Comparison of ENCODE assay signal across 12 cellular contexts in the genomic region with DNA sequence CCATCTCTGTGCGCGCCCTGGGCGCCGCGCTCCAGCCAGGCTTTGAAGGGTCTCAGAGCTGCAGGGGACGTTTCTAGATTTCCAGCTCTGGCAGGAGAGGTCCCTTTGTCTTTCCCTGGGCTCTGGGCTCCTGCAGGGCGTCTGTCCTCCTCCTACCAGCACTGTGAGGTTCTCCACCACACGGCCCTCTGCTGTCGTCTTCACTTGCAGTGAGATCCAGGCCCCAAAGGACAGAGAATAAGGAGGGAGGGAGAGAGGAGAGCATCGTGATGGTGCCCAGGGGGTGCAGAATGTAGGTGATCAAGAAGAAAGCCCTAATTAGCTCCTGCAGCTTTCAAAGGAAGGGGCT. TPM values are rescaled to one million over a fixed set of nuclear protein-coding genes. Genes with fewer than 3 reads are reported as not detected.
DNase-seq lines count a peak whose midpoint lies in the region; ATAC-seq, FAIRE-seq and TF ChIP-seq lines count a peak whose summit lies in the region.
"Had no signal": no experiment of that assay in that cellular context is flagged by ENCODE, and none has a peak within 500 bp of the region (broad histone marks: within the 10 kb centered on the region; RNA-seq: fewer than 3 reads in every experiment).

No MANE protein-coding gene starts in this region.

- H3K4me3 ChIP-seq in CD8-positive, alpha-beta T cell (ENCODE audit: low read depth, low read length), result peak overlapping the region; percentile 23
- H3K4me3 ChIP-seq in psoas muscle, result peak overlapping the region; percentile 22

- H3K27ac ChIP-seq in CD8-positive, alpha-beta T cell (ENCODE audit: low read depth, low read length), result no peak overlapping the region
- H3K27ac ChIP-seq in KOPT-K1 (ENCODE audit: low read depth, low read length, poor library complexity, severe bottlenecking) (peak overlapping the region; percentile 11), psoas muscle (no peak overlapping the region)

- no peak overlapping the region for H3K27ac Mint-ChIP-seq in CD8-positive, alpha-beta T cell
- H3K27ac Mint-ChIP-seq in central memory CD8-positive, alpha-beta T cell (ENCODE audit: low read depth), result no peak overlapping the region
- no peak overlapping the region for H3K27ac Mint-ChIP-seq in activated CD4-positive, alpha-beta T cell treated with anti-CD3 and anti-CD28 coated beads for 36 hours

- H3K27me3 ChIP-seq in CD8-positive, alpha-beta T cell (ENCODE audit: insufficient read depth, low read length), result no peaks in the 10 kb centered on the region
- H3K27me3 ChIP-seq in psoas muscle (ENCODE audit: insufficient read depth in 3 of 3, low read length in 2 of 3), result no peaks in the 10 kb centered on the region

- peaks cover 40% of the 10 kb centered on the region for H3K4me1 Mint-ChIP-seq in CD8-positive, alpha-beta T cell (ENCODE audit: low read depth)
- H3K4me1 Mint-ChIP-seq in central memory CD8-positive, alpha-beta T cell, result peaks cover 32% of the 10 kb centered on the region
- H3K4me1 Mint-ChIP-seq in activated CD4-positive, alpha-beta T cell treated with anti-CD3 and anti-CD28 coated beads for 36 hours, result peaks cover 26% of the 10 kb centered on the region

- intact Hi-C loops in CD8-positive, alpha-beta T cell (cut with DNase I, micrococcal nuclease), result loop anchor here in 1 of 2 experiments (10.0 kb wide), 1 partner anchor 380 kb away; the partner anchor contains the start of gene ATAD3A
- intact Hi-C loops in psoas muscle (cut with DNase I), result no loop called here
- intact Hi-C loops in activated CD4-positive, alpha-beta T cell treated with anti-CD3 and anti-CD28 coated beads for 36 hours (cut with DNase I, micrococcal nuclease), result no loop called here

- H3K36me3 ChIP-seq in CD8-positive, alpha-beta T cell (ENCODE audit: insufficient read depth, low read length), result no peaks in the 10 kb centered on the region
- H3K36me3 ChIP-seq in KOPT-K1 (ENCODE audit: insufficient read depth, low read length) (no peaks in the 10 kb centered on the region), psoas muscle (ENCODE audit: insufficient read depth in 1 of 2, low read depth in 1 of 2) (no peaks in the 10 kb centered on the region)

- no peak for ATAC-seq in CD8-positive, alpha-beta T cell
- ATAC-seq in central memory CD8-positive, alpha-beta T cell (replicated peaks; ENCODE audit: extremely low read depth, poor library complexity, severe bottlenecking), result no peak
- ATAC-seq in psoas muscle (no peak), GM19324 (IDR thresholded peaks at IDR 0.05; ENCODE audit: low FRiP score, unreplicated experiment) (no peak)
- ATAC-seq in activated CD4-positive, alpha-beta T cell treated with anti-CD3 and anti-CD28 coated beads for 36 hours, result no peak

- no peaks in the 10 kb centered on the region for H3K9me3 Mint-ChIP-seq in CD8-positive, alpha-beta T cell
- no peaks in the 10 kb centered on the region for H3K9me3 Mint-ChIP-seq in central memory CD8-positive, alpha-beta T cell
- no peaks in the 10 kb centered on the region for H3K9me3 Mint-ChIP-seq in activated CD4-positive, alpha-beta T cell treated with anti-CD3 and anti-CD28 coated beads for 36 hours (ENCODE audit: low read depth)

- DNase-seq in CD8-positive, alpha-beta T cell, result no peak
- no peak for DNase-seq in central memory CD8-positive, alpha-beta T cell (ENCODE audit: low spot score in 2 of 2)
- DNase-seq in psoas muscle, result no peak
- no peak for DNase-seq in activated CD4-positive, alpha-beta T cell treated with anti-CD3 and anti-CD28 coated beads for 36 hours
- no peak for DNase-seq in urothelium cell line (ENCODE audit: low spot score)
- DNase-seq in GDM1 (lab: John Stamatoyannopoulos, UW), result no peak
- DNase-seq: activated CD4-positive, alpha-beta T cell treated with anti-CD3 and anti-CD28 coated beads, Interleukin-2, amount 50 U/mL, for 48 hours; NCI-H2171 had no signal

- FAIRE-seq in urothelium cell line (lab: Jason Lieb, UNC), result no peak

- peaks cover 5% of the 10 kb centered on the region for H3K36me3 Mint-ChIP-seq in CD8-positive, alpha-beta T cell
- peaks cover 10% of the 10 kb centered on the region for H3K36me3 Mint-ChIP-seq in central memory CD8-positive, alpha-beta T cell (ENCODE audit: insufficient read depth)
- H3K36me3 Mint-ChIP-seq in activated CD4-positive, alpha-beta T cell treated with anti-CD3 and anti-CD28 coated beads for 36 hours (ENCODE audit: low read depth), result peaks cover 8% of the 10 kb centered on the region

- H3K27me3 Mint-ChIP-seq in CD8-positive, alpha-beta T cell (ENCODE audit: low read depth), result peaks cover 2% of the 10 kb centered on the region
- H3K27me3 Mint-ChIP-seq in central memory CD8-positive, alpha-beta T cell, result peaks cover 14% of the 10 kb centered on the region
- H3K27me3 Mint-ChIP-seq in activated CD4-positive, alpha-beta T cell treated with anti-CD3 and anti-CD28 coated beads for 36 hours, result no peaks in the 10 kb centered on the region

- TF ChIP-seq CTCF in CD8-positive, alpha-beta T cell (IDR thresholded peaks at IDR 0.05), result no peak
- no peak for TF ChIP-seq CTCF in psoas muscle (IDR thresholded peaks at IDR 0.05)

- H3K4me1 ChIP-seq in CD8-positive, alpha-beta T cell (ENCODE audit: insufficient read depth, low read length), result peaks cover 52% of the 10 kb centered on the region
- H3K4me1 ChIP-seq in psoas muscle, result peaks cover 21% of the 10 kb centered on the region

- peak overlapping the region; percentile 47 for H3K4me3 Mint-ChIP-seq in CD8-positive, alpha-beta T cell
- peak overlapping the region; percentile 43 for H3K4me3 Mint-ChIP-seq in central memory CD8-positive, alpha-beta T cell
- no peak overlapping the region for H3K4me3 Mint-ChIP-seq in activated CD4-positive, alpha-beta T cell treated with anti-CD3 and anti-CD28 coated beads for 36 hours

- no peaks in the 10 kb centered on the region for H3K9me3 ChIP-seq in CD8-positive, alpha-beta T cell (ENCODE audit: low read length)
- no peaks in the 10 kb centered on the region for H3K9me3 ChIP-seq in KOPT-K1 (ENCODE audit: insufficient read depth, low read length, poor library complexity, severe bottlenecking)
- no peaks in the 10 kb centered on the region for H3K9me3 ChIP-seq in psoas muscle

- WGBS in psoas muscle, 3 donors, result 31 to 46% (median 34%) methylated on average over 10 of the region's 10 CpGs

- POLR2A ChIA-PET in CD8-positive, alpha-beta T cell (lab: Charles Lee), result interaction anchor here (0.7 to 2.2 kb wide), 3 partner anchors 9 to 496 kb away, joined by 3 to 8 read pairs (median 5); partner anchors contain the start of gene CCNL2
- POLR2A ChIA-PET in activated CD4-positive, alpha-beta T cell treated with anti-CD3 and anti-CD28 coated beads for 36 hours (lab: Charles Lee), result no interaction called here

- CTCF ChIA-PET in CD8-positive, alpha-beta T cell (lab: Charles Lee), result interaction anchor here (2.9 to 3.0 kb wide), 2 partner anchors 11 to 14 kb away, joined by 17 to 21 read pairs; no protein-coding TSS in a partner anchor
- CTCF ChIA-PET in activated CD4-positive, alpha-beta T cell treated with anti-CD3 and anti-CD28 coated beads for 36 hours (lab: Charles Lee), result interaction anchor here (0.6 to 1.9 kb wide), 3 partner anchors 9 to 14 kb away, joined by 3 to 7 read pairs (median 5); no protein-coding TSS in a partner anchor

RNA-seq across cellular contexts. Expression of gene GNB1, which starts 4.1 kb away (rescaled TPM):
- 100 to 1,000 TPM; 145 to 147 TPM for total RNA-seq in CD8-positive, alpha-beta T cell
- total RNA-seq in psoas muscle, result 10 to 100 TPM; 68.0 to 90.3 (median 75.9) TPM
- 100 to 1,000 TPM in 1 of 3 donors, 10 to 100 TPM in 2; 32.3 to 100 (median 58.4) TPM for polyA plus RNA-seq in psoas muscle
- total RNA-seq in activated CD4-positive, alpha-beta T cell treated with anti-CD3 and anti-CD28 coated beads for 36 hours, result 100 to 1,000 TPM; 347 to 669 TPM

RNA-seq across cellular contexts. Expression of gene CALML6, which starts 20.0 kb away (rescaled TPM):
- 1 to 10 TPM; 1.0 to 1.2 TPM for total RNA-seq in CD8-positive, alpha-beta T cell
- total RNA-seq in psoas muscle, result 10 to 100 TPM in 2 of 4 donors, 1 to 10 TPM in 2; 4.2 to 54.5 (median 16.0) TPM
- polyA plus RNA-seq in psoas muscle, result 10 to 100 TPM in 2 of 3 donors, 1 to 10 TPM in 1; 9.7 to 75.4 (median 49.8) TPM
- under 1 TPM; 0.21 to 0.81 TPM for total RNA-seq in activated CD4-positive, alpha-beta T cell treated with anti-CD3 and anti-CD28 coated beads for 36 hours
- total RNA-seq: M059J; T-helper 1 cell treated with Interleukin-12 subunit alpha and Interleukin-12 subunit beta and Interleukin-4 antibody, amounts not matched to agents 30 ng/mL and 1 ng/mL, for 36 hours had no signal

RNA-seq across cellular contexts. Expression of gene TMEM52, which starts 24.1 kb away (rescaled TPM):
- 1 to 10 TPM; 1.9 to 2.2 TPM for total RNA-seq in CD8-positive, alpha-beta T cell
- total RNA-seq in psoas muscle, result 100 to 1,000 TPM in 1 of 4 donors, 10 to 100 TPM in 3; 37.2 to 107 (median 53.4) TPM
- 100 to 1,000 TPM in 2 of 3 donors, 10 to 100 TPM in 1; 42.0 to 137 (median 114) TPM for polyA plus RNA-seq in psoas muscle
- 1 to 10 TPM in 1 of 2 experiments, under 1 TPM in 1; 0.88 to 1.1 TPM for total RNA-seq in activated CD4-positive, alpha-beta T cell treated with anti-CD3 and anti-CD28 coated beads for 36 hours
- total RNA-seq: M059J; T-helper 1 cell treated with Interleukin-12 subunit alpha and Interleukin-12 subunit beta and Interleukin-4 antibody, amounts not matched to agents 30 ng/mL and 1 ng/mL, for 36 hours had no signal

Comparison
In these comparisons a context has a peak if more than half of its experiments do, and no peak if none do; other contexts are left out.
1. RNA of gene TMEM52, which starts 24.1 kb away (total RNA-seq): 37.2 to 107 TPM in psoas muscle; 1.9 to 2.2 TPM in CD8-positive, alpha-beta T cell and 0.88 to 1.1 TPM in activated CD4-positive, alpha-beta T cell treated with anti-CD3 and anti-CD28 coated beads for 36 hours; every median in the first group is over 10 times any median in the second.